In the genomic region with DNA sequence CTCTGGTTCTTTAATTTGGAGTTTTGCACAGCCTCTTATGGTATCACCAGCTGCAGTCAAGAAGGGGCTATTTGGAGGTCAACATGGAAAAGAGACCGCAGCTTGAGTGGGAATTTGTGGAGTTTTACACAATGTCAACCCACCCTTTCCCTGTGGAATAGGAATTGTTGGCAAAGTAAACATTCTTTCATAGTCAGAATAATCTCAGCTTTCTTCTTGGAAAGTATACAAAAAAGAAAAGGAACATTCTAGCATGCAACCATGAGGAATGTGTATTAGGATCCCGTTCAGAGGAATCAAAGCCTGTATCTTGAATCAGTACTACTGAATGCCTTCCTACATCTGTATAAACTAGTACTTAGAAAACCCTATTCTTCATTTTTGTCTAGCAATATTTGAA, we compare ENCODE assay signal across 17 cellular contexts.
DNase-seq lines count a peak whose midpoint lies in the region; ATAC-seq and TF ChIP-seq lines count a peak whose summit lies in the region.
"Had no signal": no experiment of that assay in that cellular context is flagged by ENCODE, and none has a peak within 500 bp of the region (broad histone marks: within the 10 kb centered on the region; RNA-seq: fewer than 3 reads in every experiment).

No MANE protein-coding gene starts in this region.

- H3K36me3 ChIP-seq in rectal smooth muscle tissue (ENCODE audit: control insufficient read depth, insufficient read depth, low read length) (no peaks in the 10 kb centered on the region), MM.1S (replicated peaks; ENCODE audit: insufficient read depth, low read length) (no peaks in the 10 kb centered on the region)
- H3K36me3 ChIP-seq: BLaER1 had no signal

- H3K9me3 ChIP-seq in MM.1S (replicated peaks; ENCODE audit: insufficient read depth, low read length) = no peaks in the 10 kb centered on the region
- H3K9me3 ChIP-seq: BLaER1 had no signal

- ATAC-seq in GM19452 (IDR thresholded peaks at IDR 0.05; ENCODE audit: unreplicated experiment) = no peak
- ATAC-seq: activated CD8-positive, alpha-beta T cell treated with anti-CD3 and anti-CD28 coated beads, Interleukin-2, amount 10 ng/mL, durations not matched to agents 7 days and 5 days; foreskin keratinocyte; HepG2; naive thymus-derived CD8-positive, alpha-beta T cell had no signal

- H3K4me2 ChIP-seq in MM.1S (ENCODE audit: low read depth, low read length) = no peak overlapping the region
- H3K4me2 ChIP-seq: BLaER1 had no signal

- H2AFZ ChIP-seq in MM.1S (ENCODE audit: low read length) = no peak overlapping the region

- no peaks in the 10 kb centered on the region for H3K9me2 ChIP-seq in MM.1S (replicated peaks; ENCODE audit: insufficient read depth, low read length)

- H3K4me1 ChIP-seq in rectal smooth muscle tissue (ENCODE audit: control insufficient read depth, insufficient read depth, low read length) (peaks cover 12% of the 10 kb centered on the region), MM.1S (ENCODE audit: low read length) (no peaks in the 10 kb centered on the region)
- H3K4me1 ChIP-seq: BLaER1, foreskin keratinocyte had no signal

- no peak for TF ChIP-seq CTCF in VCaP (conservative IDR thresholded peaks at IDR 0.05)
- TF ChIP-seq CTCF in foreskin fibroblast (IDR thresholded peaks at IDR 0.05; ENCODE audit: low read depth, low read length) = no peak
- no peak for TF ChIP-seq CTCF in RWPE1 (conservative IDR thresholded peaks at IDR 0.05; ENCODE audit: low read depth)
- TF ChIP-seq CTCF in MM.1S (IDR thresholded peaks at IDR 0.05; ENCODE audit: low read length) = no peak

- no peak overlapping the region for H3K4me3 ChIP-seq in foreskin fibroblast (ENCODE audit: low read depth in 1 of 2, low read length in 2 of 2)
- no peak overlapping the region for H3K4me3 ChIP-seq in rectal smooth muscle tissue (ENCODE audit: low read length)
- H3K4me3 ChIP-seq in MM.1S (ENCODE audit: low read length) = no peak overlapping the region
- H3K4me3 ChIP-seq: BLaER1 had no signal

- H4K20me1 ChIP-seq in MM.1S (ENCODE audit: insufficient read depth, low read length) = no peaks in the 10 kb centered on the region
- H4K20me1 ChIP-seq: BLaER1 had no signal

- CTCF ChIA-PET in RWPE1 (lab: Yijun Ruan, JAX) = interaction anchor here (0.6 to 0.8 kb wide), 2 partner anchors 64 to 163 kb away, joined by 3 to 4 read pairs; no protein-coding TSS in a partner anchor

- DNase-seq in AG08395 (ENCODE audit: low spot score) (peak; percentile 49), foreskin fibroblast (peak; percentile 19 to 45), D341Med (ENCODE audit: low spot score) (no peak), RWPE1 (ENCODE audit: low spot score) (no peak), MM.1S (no peak)
- DNase-seq: activated CD8-positive, alpha-beta T cell treated with anti-CD3 and anti-CD28 coated beads, Interleukin-2, amount 10 ng/mL, durations not matched to agents 7 days and 5 days; activated gamma-delta T cell treated with Interleukin-2 at 50 U/mL for 16 hours; foreskin keratinocyte; kidney; naive thymus-derived CD8-positive, alpha-beta T cell; NCI-H1436; NCI-H524 had no signal

- no peaks in the 10 kb centered on the region for H3K79me2 ChIP-seq in MM.1S (ENCODE audit: low read length)

- POLR2A ChIA-PET in RWPE1 (lab: Yijun Ruan, JAX; ENCODE audit: low non-redundant PET) = no interaction called here

- H3K9ac ChIP-seq in rectal smooth muscle tissue (ENCODE audit: low read length) = no peak overlapping the region
- H3K9ac ChIP-seq in MM.1S (ENCODE audit: low read length) = no peak overlapping the region
- H3K9ac ChIP-seq: BLaER1 had no signal

- H3K27me3 ChIP-seq in rectal smooth muscle tissue (ENCODE audit: control insufficient read depth, insufficient read depth, low read length) = no peaks in the 10 kb centered on the region
- H3K27me3 ChIP-seq in MM.1S (replicated peaks; ENCODE audit: insufficient read depth, low read length) = no peaks in the 10 kb centered on the region
- H3K27me3 ChIP-seq: BLaER1, foreskin keratinocyte had no signal

- peak overlapping the region; percentile 0; the same call in 1 of the 2 replicates for H3K27ac ChIP-seq in VCaP
- H3K27ac ChIP-seq in rectal smooth muscle tissue (ENCODE audit: low read depth, low read length) = peak overlapping the region; percentile 54
- no peak overlapping the region for H3K27ac ChIP-seq in RWPE1
- no peak overlapping the region for H3K27ac ChIP-seq in MM.1S (ENCODE audit: low read length)
- H3K27ac ChIP-seq: BLaER1, foreskin keratinocyte had no signal

- no peaks in the 10 kb centered on the region for H3F3A ChIP-seq in MM.1S (ENCODE audit: insufficient read depth, low read length)

Comparison
In these comparisons a context has a peak if more than half of its experiments do, and no peak if none do; other contexts are left out.
1. DNase-seq: peak in AG08395 (single experiment) and foreskin fibroblast (2 of 2); none in D341Med (single experiment), RWPE1 (single experiment) and MM.1S (single experiment).
2. H3K27ac ChIP-seq: peak in VCaP (single experiment) and rectal smooth muscle tissue (single experiment); none in RWPE1 (single experiment) and MM.1S (single experiment).